In genomic region chrX:100981498-100981845, GRCh38 we compare ENCODE assay signal across 11 cellular contexts. TPM values are rescaled to one million over a fixed set of nuclear protein-coding genes. Genes with fewer than 3 reads are reported as not detected.
"Had no signal": no experiment of that assay in that cellular context is flagged by ENCODE, and none has a peak within 500 bp of the region (broad histone marks: within the 10 kb centered on the region; RNA-seq: fewer than 3 reads in every experiment).

No MANE protein-coding gene starts in this region.

RNA-seq across cellular contexts. Expression of gene ARL13A, which starts 12.0 kb away (rescaled TPM):
- total RNA-seq: activated CD4-positive, alpha-beta memory T cell treated with anti-CD3 and anti-CD28 coated beads for 36 hours; activated CD4-positive, alpha-beta T cell treated with anti-CD3 and anti-CD28 coated beads, Interleukin-2, amount 10 ng/mL, durations not matched to agents 7 days and 5 days; activated naive CD4-positive, alpha-beta T cell treated with anti-CD3 and anti-CD28 coated beads, Interleukin-2, amount 50 U/mL, for 72 hours; activated T-cell treated with anti-CD3 and anti-CD28 coated beads, Interleukin-2, amount 50 U/mL, for 4 hours; ascending aorta; NCI-H460; Right ventricle myocardium superior; SJCRH30; T-helper 2 cell treated with Interferon-gamma antibody and Interleukin-4, amounts not matched to agents 100 ng/mL and 5 ng/mL, for 36 hours had no signal
- polyA plus RNA-seq: cardiac muscle cell, SK-N-SH had no signal

RNA-seq across cellular contexts. Expression of gene XKRX, which starts 52.8 kb away (rescaled TPM):
- total RNA-seq: ascending aorta; Right ventricle myocardium superior; T-helper 2 cell treated with Interferon-gamma antibody and Interleukin-4, amounts not matched to agents 100 ng/mL and 5 ng/mL, for 36 hours had no signal
- polyA plus RNA-seq: SK-N-SH had no signal
